Comparison of ENCODE assay signal across 17 cellular contexts in the genomic region with DNA sequence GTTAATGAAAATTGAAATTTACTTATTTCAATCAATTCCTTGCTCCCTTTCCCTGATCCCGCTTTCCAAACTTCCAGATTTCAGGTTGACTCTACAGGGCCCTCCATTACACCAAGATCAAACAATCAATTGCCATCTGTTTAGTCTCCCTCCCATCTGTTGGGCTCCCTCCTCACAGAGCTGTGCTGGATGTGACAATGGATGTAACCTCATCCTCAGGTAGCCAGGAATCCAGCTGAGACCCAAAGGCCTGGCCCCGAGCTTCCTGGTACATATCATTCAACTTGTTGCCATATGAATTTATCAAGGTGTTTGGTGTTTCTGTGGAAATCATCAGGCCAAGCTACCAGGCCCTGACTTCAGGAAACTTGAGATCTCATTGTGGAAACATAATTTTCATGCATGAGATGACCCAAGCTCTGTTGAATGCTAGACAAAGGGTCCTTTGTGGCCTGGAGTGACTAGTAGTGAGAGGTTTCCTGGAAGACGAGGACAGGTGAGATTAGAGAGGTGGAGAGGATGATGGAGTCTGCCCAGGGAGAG.
DNase-seq lines count a peak whose midpoint lies in the region; ATAC-seq and TF ChIP-seq lines count a peak whose summit lies in the region.
"Had no signal": no experiment of that assay in that cellular context is flagged by ENCODE, and none has a peak within 500 bp of the region (broad histone marks: within the 10 kb centered on the region; RNA-seq: fewer than 3 reads in every experiment).

No MANE protein-coding gene starts in this region.

- no peak overlapping the region for H3K23ac ChIP-seq in H9 (ENCODE audit: insufficient read length, low read depth, low read length)

- H4K8ac ChIP-seq in H9 (replicated peaks; ENCODE audit: insufficient read length, low read depth, low read length) = no peak overlapping the region

- H2BK12ac ChIP-seq in H9 (ENCODE audit: insufficient read length, low read depth, low read length) = no peak overlapping the region

- no peaks in the 10 kb centered on the region for H3K36me3 Mint-ChIP-seq in H9 (ENCODE audit: insufficient read depth in 1 of 3, low read depth in 3 of 3)
- H3K36me3 Mint-ChIP-seq: CD8-positive, alpha-beta T cell had no signal

- no peak overlapping the region for H2BK5ac ChIP-seq in H9 (ENCODE audit: insufficient read length, low read length)

- no peak overlapping the region for H3K9ac ChIP-seq in H9 (ENCODE audit: extremely low read depth, insufficient read length, low read length)
- H3K9ac ChIP-seq: SK-N-SH had no signal

- TF ChIP-seq POLR2A in transverse colon (IDR thresholded peaks at IDR 0.05) = no peak

- no peak overlapping the region for H4K91ac ChIP-seq in H9 (ENCODE audit: insufficient read length, low read depth, low read length)

- no peak overlapping the region for H2BK20ac ChIP-seq in H9 (ENCODE audit: low read depth, low read length, poor library complexity, severe bottlenecking)

- H2BK120ac ChIP-seq in H9 (ENCODE audit: low read depth, low read length, poor library complexity, severe bottlenecking) = no peak overlapping the region

- H3K14ac ChIP-seq in H9 (ENCODE audit: insufficient read depth, low read length) = no peak overlapping the region

- H3K27ac Mint-ChIP-seq in H9 = no peak overlapping the region
- H3K27ac Mint-ChIP-seq: CD8-positive, alpha-beta T cell had no signal

- H3K4me1 Mint-ChIP-seq in H9 = no peaks in the 10 kb centered on the region

- H3K9me3 ChIP-seq in transverse colon (no peaks in the 10 kb centered on the region), H9 (ENCODE audit: control insufficient read depth, low read depth, low read length) (no peaks in the 10 kb centered on the region)
- H3K9me3 ChIP-seq: BE2C, HAP-1, SK-N-SH had no signal

- H4K5ac ChIP-seq in H9 (ENCODE audit: insufficient read length, low read depth, low read length) = no peak overlapping the region

- no peak overlapping the region for H3K18ac ChIP-seq in H9 (ENCODE audit: insufficient read length, low read depth, low read length)

- no peak for ATAC-seq in GM21390 (IDR thresholded peaks at IDR 0.05; ENCODE audit: unreplicated experiment)
- ATAC-seq: CD8-positive, alpha-beta T cell had no signal

- H3K56ac ChIP-seq in H9 (ENCODE audit: insufficient read length, low read depth, low read length) = no peak overlapping the region

- peak; percentile 84 for DNase-seq in DMS 273 (lab: John Stamatoyannopoulos, UW; ENCODE audit: unreplicated experiment)
- peak; percentile 60 for DNase-seq in NCI-H1694 treated with DMSO at 0.1 percent for 48 hours (lab: John Stamatoyannopoulos, UW)
- peak; percentile 78 to 89 for DNase-seq in NCI-H524 (lab: John Stamatoyannopoulos, UW)
- DNase-seq in cerebellar cortex (ENCODE audit: low spot score) = peak; percentile 2
- no peak for DNase-seq in transverse colon
- no peak for DNase-seq in H9
- DNase-seq in NCI-H1930 (lab: John Stamatoyannopoulos, UW) = no peak
- DNase-seq: BE2C; CD8-positive, alpha-beta T cell; Karpas-422; NCI-H1417; NCI-H2081 treated with DMSO at 0.1 percent for 48 hours; NCI-H510A treated with DMSO at 0.1 percent for 48 hours; Right ventricle myocardium superior; SK-N-SH had no signal

- no peak overlapping the region for H2AFZ ChIP-seq in H9 (ENCODE audit: low read length)

- TF ChIP-seq CTCF in transverse colon (IDR thresholded peaks at IDR 0.05) (no peak), H9 (conservative IDR thresholded peaks at IDR 0.05) (no peak)

- no peak overlapping the region for H3K4me3 ChIP-seq in transverse colon
- H3K4me3 ChIP-seq: HAP-1 had no signal

- no peaks in the 10 kb centered on the region for H4K20me1 ChIP-seq in H9 (ENCODE audit: control insufficient read depth, insufficient read depth, insufficient read length)

- in situ Hi-C loops in transverse colon (cut with MboI; ENCODE audit: low pct_ligation_motif_present in 1 of 4, low pct_unique_long_range_greater_than_20kb in 1 of 4, low sequenced_read_pairs in 3 of 4) = loop anchor here in 1 of 4 donors (10.0 kb wide), 1 partner anchor 256 kb away; no protein-coding TSS in a partner anchor

- no peaks in the 10 kb centered on the region for H3K36me3 ChIP-seq in transverse colon
- H3K36me3 ChIP-seq: BE2C, HAP-1 had no signal

- H3T11ph ChIP-seq in H9 (ENCODE audit: low read length) = no peak overlapping the region

- no peaks in the 10 kb centered on the region for H3K27me3 ChIP-seq in transverse colon
- no peaks in the 10 kb centered on the region for H3K27me3 ChIP-seq in H9 (ENCODE audit: insufficient read depth, low read length)
- H3K27me3 ChIP-seq: BE2C had no signal

- H3K23me2 ChIP-seq in H9 (ENCODE audit: insufficient read length, low read depth, low read length, poor library complexity, severe bottlenecking) = no peaks in the 10 kb centered on the region

- H3K9me3 Mint-ChIP-seq in H9 = no peaks in the 10 kb centered on the region
- H3K9me3 Mint-ChIP-seq: CD8-positive, alpha-beta T cell had no signal

- H2BK15ac ChIP-seq in H9 (ENCODE audit: low read depth, low read length) = no peak overlapping the region

- no peak overlapping the region for H2AK5ac ChIP-seq in H9 (ENCODE audit: insufficient read length, low read length)

- peaks cover 24% of the 10 kb centered on the region for H3K27me3 Mint-ChIP-seq in H9 (ENCODE audit: low read depth)

- no peak overlapping the region for H3K4ac ChIP-seq in H9 (ENCODE audit: low read depth, low read length)

- H3K4me3 Mint-ChIP-seq in H9 = no peak overlapping the region
- H3K4me3 Mint-ChIP-seq: CD8-positive, alpha-beta T cell had no signal

- intact Hi-C loops in transverse colon (cut with DNase I; ENCODE audit: low total_unique reads) = no loop called here

- no peaks in the 10 kb centered on the region for H3K79me2 ChIP-seq in H9 (ENCODE audit: insufficient read depth, low read length)

- H3K4me1 ChIP-seq in transverse colon = no peaks in the 10 kb centered on the region
- H3K4me1 ChIP-seq in H9 (ENCODE audit: insufficient read depth, low read length) = no peaks in the 10 kb centered on the region
- H3K4me1 ChIP-seq: BE2C, HAP-1 had no signal

- no peaks in the 10 kb centered on the region for H3K79me1 ChIP-seq in H9 (ENCODE audit: insufficient read depth, low read depth, low read length, poor library complexity, severe bottlenecking)

- H3K27ac ChIP-seq in transverse colon (no peak overlapping the region), H9 (ENCODE audit: insufficient read length, low read depth, low read length) (no peak overlapping the region)

- H3K4me2 ChIP-seq in H9 (ENCODE audit: insufficient read depth, insufficient read length, low read length) = no peak overlapping the region
- H3K4me2 ChIP-seq: SK-N-SH had no signal

- 52 to 100% methylated on average over 1 to 3 of the region's 3 CpGs for WGBS in transverse colon (ENCODE audit: low coverage in 1 of 2), 2 donors
- no CpG with 5 or more reads among the region's 3 CpGs for WGBS in H9 (ENCODE audit: extremely low coverage, insufficient read length, low lambda C conversion rate)

- no peak for TF ChIP-seq EP300 in transverse colon (IDR thresholded peaks at IDR 0.05; ENCODE audit: low read depth)

Comparison
In these comparisons a context has a peak if more than half of its experiments do, and no peak if none do; other contexts are left out.
1. DNase-seq: peak in DMS 273 (single experiment), NCI-H1694 treated with DMSO at 0.1 percent for 48 hours (single experiment), NCI-H524 (2 of 2) and cerebellar cortex (single experiment); none in transverse colon (single experiment), H9 (single experiment) and NCI-H1930 (0 of 2).